ENCODE assay signal across 13 cellular contexts in the genomic region with DNA sequence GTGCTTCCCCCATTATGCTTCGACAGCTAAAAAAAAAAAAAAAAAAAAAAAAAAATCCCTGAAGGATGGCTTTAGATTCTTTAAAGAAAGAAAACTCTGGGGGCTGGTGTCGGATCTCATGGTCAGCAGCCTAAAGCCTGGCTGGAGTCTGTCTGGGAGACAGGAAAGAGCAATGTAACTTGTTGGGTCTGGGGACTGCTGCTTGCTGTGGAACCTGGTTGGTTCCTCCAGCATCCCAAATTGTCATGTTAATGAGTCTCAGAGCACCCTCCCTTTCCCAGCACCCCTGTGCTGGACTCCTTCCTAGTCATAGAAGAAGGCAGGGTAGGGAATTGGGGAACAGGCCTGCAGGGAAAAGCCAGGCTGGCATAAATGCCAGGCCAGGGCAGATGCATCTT. TPM values are rescaled to one million over a fixed set of nuclear protein-coding genes. Genes with fewer than 3 reads are reported as not detected.
DNase-seq lines count a peak whose midpoint lies in the region; ATAC-seq and TF ChIP-seq lines count a peak whose summit lies in the region.
"Had no signal": no experiment of that assay in that cellular context is flagged by ENCODE, and none has a peak within 500 bp of the region (broad histone marks: within the 10 kb centered on the region; RNA-seq: fewer than 3 reads in every experiment).

No MANE protein-coding gene starts in this region.

- H3K4me1 Mint-ChIP-seq in T-helper 2 cell treated with Interferon-gamma antibody and Interleukin-4, amounts not matched to agents 5 μg/mL and 100 μg/mL, for 36 hours (ENCODE audit: low read depth): peaks cover 42% of the 10 kb centered on the region
- H3K4me1 Mint-ChIP-seq in GM23338 (peaks cover 43% of the 10 kb centered on the region), naive B cell (peaks cover 27 to 40% (median 36%) of the 10 kb centered on the region in 3 donors)
- peaks cover 26% of the 10 kb centered on the region for H3K4me1 Mint-ChIP-seq in activated naive CD8-positive, alpha-beta T cell treated with anti-CD3 and anti-CD28 coated beads, Interleukin-2, amount 10 ng/mL, durations not matched to agents 7 days and 5 days

- H3K9me2 ChIP-seq in GM23338 (ENCODE audit: insufficient read depth): no peaks in the 10 kb centered on the region

- no peaks in the 10 kb centered on the region for H3K9me3 Mint-ChIP-seq in T-helper 2 cell treated with Interferon-gamma antibody and Interleukin-4, amounts not matched to agents 5 μg/mL and 100 μg/mL, for 36 hours
- H3K9me3 Mint-ChIP-seq in GM23338: no peaks in the 10 kb centered on the region; the same call in 2 of the 3 replicates
- no peaks in the 10 kb centered on the region for H3K9me3 Mint-ChIP-seq in activated naive CD8-positive, alpha-beta T cell treated with anti-CD3 and anti-CD28 coated beads, Interleukin-2, amount 10 ng/mL, durations not matched to agents 7 days and 5 days
- no peaks in the 10 kb centered on the region for H3K9me3 Mint-ChIP-seq in naive B cell

- ATAC-seq in GM23338: peak; percentile 4
- no peak for ATAC-seq in activated naive CD8-positive, alpha-beta T cell treated with anti-CD3 and anti-CD28 coated beads, Interleukin-2, amount 10 ng/mL, durations not matched to agents 7 days and 5 days (ENCODE audit: low read depth)
- ATAC-seq in naive B cell (ENCODE audit: low read depth in 2 of 2): no peak
- ATAC-seq: esophagus mucosa had no signal

- H3K27ac Mint-ChIP-seq in T-helper 2 cell treated with Interferon-gamma antibody and Interleukin-4, amounts not matched to agents 5 μg/mL and 100 μg/mL, for 36 hours: no peak overlapping the region
- no peak overlapping the region for H3K27ac Mint-ChIP-seq in GM23338
- H3K27ac Mint-ChIP-seq in activated naive CD8-positive, alpha-beta T cell treated with anti-CD3 and anti-CD28 coated beads, Interleukin-2, amount 10 ng/mL, durations not matched to agents 7 days and 5 days: no peak overlapping the region
- H3K27ac Mint-ChIP-seq in naive B cell: peak overlapping the region in 3 of 6 donors; percentile 19 to 57 (median 39)

- POLR2A ChIA-PET in activated naive CD8-positive, alpha-beta T cell treated with anti-CD3 and anti-CD28 coated beads, Interleukin-2, amount 10 ng/mL, durations not matched to agents 7 days and 5 days (lab: Charles Lee): interaction anchor here (7.0 kb wide), 1 partner anchor 125 kb away, joined by 100 read pairs; a partner anchor contains a TSS

- H3K36me3 ChIP-seq in GM23338 (ENCODE audit: insufficient read depth): no peaks in the 10 kb centered on the region
- H3K36me3 ChIP-seq: neutrophil had no signal

- no peak overlapping the region for H3K27ac ChIP-seq in GM23338 (ENCODE audit: low read depth)
- H3K27ac ChIP-seq: neutrophil had no signal

- TF ChIP-seq CTCF in GM23338 (conservative IDR thresholded peaks at IDR 0.05; ENCODE audit: low read depth in 2 of 2): no peak

- peaks cover 28% of the 10 kb centered on the region for H3K4me1 ChIP-seq in GM23338 (ENCODE audit: insufficient read depth)

- DNase-seq in T-helper 2 cell treated with Interferon-gamma antibody and Interleukin-4, amounts not matched to agents 5 μg/mL and 100 μg/mL, for 36 hours (ENCODE audit: low spot score): no peak
- DNase-seq in T-helper 2 cell (no peak), GM23338 (ENCODE audit: low spot score) (peak; percentile 54), naive B cell (no peak), superior temporal gyrus (ENCODE audit: extremely low spot score) (no peak), NOMO-1 treated with DMSO at 0.1 percent for 48 hours (lab: John Stamatoyannopoulos, UW; ENCODE audit: unreplicated experiment) (no peak), HT-29 (ENCODE audit: low spot score) (no peak)
- DNase-seq in activated naive CD8-positive, alpha-beta T cell treated with anti-CD3 and anti-CD28 coated beads, Interleukin-2, amount 10 ng/mL, durations not matched to agents 7 days and 5 days: no peak
- DNase-seq: 8988T, NCI-H1092 treated with DMSO at 0.1 percent for 48 hours, stomach had no signal

- H3K4me2 ChIP-seq in GM23338: peak overlapping the region; percentile 95

- H3K27me3 ChIP-seq in GM23338 (ENCODE audit: insufficient read depth): peaks cover 36% of the 10 kb centered on the region

- H2AFZ ChIP-seq in GM23338: no peak overlapping the region

- H3K27me3 Mint-ChIP-seq in T-helper 2 cell treated with Interferon-gamma antibody and Interleukin-4, amounts not matched to agents 5 μg/mL and 100 μg/mL, for 36 hours (ENCODE audit: low read depth): peaks cover 6% of the 10 kb centered on the region
- H3K27me3 Mint-ChIP-seq in GM23338 (ENCODE audit: insufficient read depth, low read depth, poor library complexity) (peaks cover 18% of the 10 kb centered on the region), naive B cell (peaks cover 0 to 5% (median 0%) of the 10 kb centered on the region in 3 donors)
- peaks cover 11% of the 10 kb centered on the region for H3K27me3 Mint-ChIP-seq in activated naive CD8-positive, alpha-beta T cell treated with anti-CD3 and anti-CD28 coated beads, Interleukin-2, amount 10 ng/mL, durations not matched to agents 7 days and 5 days

- peak overlapping the region; percentile 63 for H3K4me3 Mint-ChIP-seq in T-helper 2 cell treated with Interferon-gamma antibody and Interleukin-4, amounts not matched to agents 5 μg/mL and 100 μg/mL, for 36 hours
- H3K4me3 Mint-ChIP-seq in GM23338: peak overlapping the region; percentile 70
- peak overlapping the region; percentile 46 for H3K4me3 Mint-ChIP-seq in activated naive CD8-positive, alpha-beta T cell treated with anti-CD3 and anti-CD28 coated beads, Interleukin-2, amount 10 ng/mL, durations not matched to agents 7 days and 5 days
- H3K4me3 Mint-ChIP-seq in naive B cell: peak overlapping the region in 7 of 8 donors; percentile 12 to 86 (median 61)

- H3K36me3 Mint-ChIP-seq in T-helper 2 cell treated with Interferon-gamma antibody and Interleukin-4, amounts not matched to agents 5 μg/mL and 100 μg/mL, for 36 hours (ENCODE audit: low read depth): peaks cover 3% of the 10 kb centered on the region
- H3K36me3 Mint-ChIP-seq in GM23338 (ENCODE audit: low read depth) (no peaks in the 10 kb centered on the region; the same call in 2 of the 3 replicates), naive B cell (no peaks in the 10 kb centered on the region)
- no peaks in the 10 kb centered on the region for H3K36me3 Mint-ChIP-seq in activated naive CD8-positive, alpha-beta T cell treated with anti-CD3 and anti-CD28 coated beads, Interleukin-2, amount 10 ng/mL, durations not matched to agents 7 days and 5 days

- peak overlapping the region; percentile 82 for H3K4me3 ChIP-seq in GM23338

- no peaks in the 10 kb centered on the region for H3K79me2 ChIP-seq in GM23338 (replicated peaks; ENCODE audit: insufficient read depth)

- peaks cover 16% of the 10 kb centered on the region; the same call in 1 of the 2 replicates for H3F3A ChIP-seq in GM23338 (replicated peaks; ENCODE audit: low read depth)

- H4K20me1 ChIP-seq in GM23338 (replicated peaks; ENCODE audit: insufficient read depth): no peaks in the 10 kb centered on the region; the same call in 1 of the 2 replicates

TF ChIP-seq in GM23338, 12 proteins besides CTCF, POLR2A, EP300 and RAD21 (continues in another document):
- TF ChIP-seq NANOG (IDR thresholded peaks at IDR 0.05; ENCODE audit: borderline replicate concordance) (no peak), ZNF114 (CRISPR knock-in tag; IDR thresholded peaks at IDR 0.05) (no peak), JUNB (IDR thresholded peaks at IDR 0.05; ENCODE audit: unreplicated experiment) (no peak), EZH2 (IDR thresholded peaks at IDR 0.05; ENCODE audit: low read depth, unreplicated experiment) (no peak), STAT1 (IDR thresholded peaks at IDR 0.05; ENCODE audit: unreplicated experiment) (no peak), CREB1 (CRISPR knock-in tag; IDR thresholded peaks at IDR 0.05; ENCODE audit: low read depth) (no peak)
- TF ChIP-seq, protein P1, sequence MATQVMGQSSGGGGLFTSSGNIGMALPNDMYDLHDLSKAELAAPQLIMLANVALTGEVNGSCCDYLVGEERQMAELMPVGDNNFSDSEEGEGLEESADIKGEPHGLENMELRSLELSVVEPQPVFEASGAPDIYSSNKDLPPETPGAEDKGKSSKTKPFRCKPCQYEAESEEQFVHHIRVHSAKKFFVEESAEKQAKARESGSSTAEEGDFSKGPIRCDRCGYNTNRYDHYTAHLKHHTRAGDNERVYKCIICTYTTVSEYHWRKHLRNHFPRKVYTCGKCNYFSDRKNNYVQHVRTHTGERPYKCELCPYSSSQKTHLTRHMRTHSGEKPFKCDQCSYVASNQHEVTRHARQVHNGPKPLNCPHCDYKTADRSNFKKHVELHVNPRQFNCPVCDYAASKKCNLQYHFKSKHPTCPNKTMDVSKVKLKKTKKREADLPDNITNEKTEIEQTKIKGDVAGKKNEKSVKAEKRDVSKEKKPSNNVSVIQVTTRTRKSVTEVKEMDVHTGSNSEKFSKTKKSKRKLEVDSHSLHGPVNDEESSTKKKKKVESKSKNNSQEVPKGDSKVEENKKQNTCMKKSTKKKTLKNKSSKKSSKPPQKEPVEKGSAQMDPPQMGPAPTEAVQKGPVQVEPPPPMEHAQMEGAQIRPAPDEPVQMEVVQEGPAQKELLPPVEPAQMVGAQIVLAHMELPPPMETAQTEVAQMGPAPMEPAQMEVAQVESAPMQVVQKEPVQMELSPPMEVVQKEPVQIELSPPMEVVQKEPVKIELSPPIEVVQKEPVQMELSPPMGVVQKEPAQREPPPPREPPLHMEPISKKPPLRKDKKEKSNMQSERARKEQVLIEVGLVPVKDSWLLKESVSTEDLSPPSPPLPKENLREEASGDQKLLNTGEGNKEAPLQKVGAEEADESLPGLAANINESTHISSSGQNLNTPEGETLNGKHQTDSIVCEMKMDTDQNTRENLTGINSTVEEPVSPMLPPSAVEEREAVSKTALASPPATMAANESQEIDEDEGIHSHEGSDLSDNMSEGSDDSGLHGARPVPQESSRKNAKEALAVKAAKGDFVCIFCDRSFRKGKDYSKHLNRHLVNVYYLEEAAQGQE (IDR thresholded peaks at IDR 0.05; ENCODE audit: unreplicated experiment): no peak

RNA-seq across cellular contexts. Expression of a gene that starts 3.0 kb away (rescaled TPM):
- total RNA-seq in GM23338 (2014; rRNA removed; shearing (Covaris generic)): 10.5 and 10.7 TPM in 2 replicates
- 3.4 and 3.5 TPM in 2 replicates for polyA plus RNA-seq in GM23338 (2016; fragmentation: Nextera tagmentation; extraction: Ambion mirVana)
- 1 to 10 TPM; 8.9 to 9.0 TPM for total RNA-seq in activated naive CD8-positive, alpha-beta T cell treated with anti-CD3 and anti-CD28 coated beads, Interleukin-2, amount 10 ng/mL, durations not matched to agents 7 days and 5 days
- 1 to 10 TPM; 1.1 to 2.4 (median 1.3) TPM for polyA plus RNA-seq in naive B cell (ENCODE audit: low read depth in 6 of 6)
- 0.13 and 0.48 TPM in 2 replicates for total RNA-seq in HT-29 (2014; rRNA removed; shearing (Covaris generic))
